Comparison of ENCODE assay signal across 8 cellular contexts in genomic region chr9:33737811-33738606, GRCh38. TPM values are rescaled to one million over a fixed set of nuclear protein-coding genes. Genes with fewer than 3 reads are reported as not detected.
A peak's percentile ranks its signal among the peaks of the same experiment; 100 is the strongest.
DNase-seq lines count a peak whose midpoint lies in the region; ATAC-seq, FAIRE-seq and TF ChIP-seq lines count a peak whose summit lies in the region.

No MANE protein-coding gene starts in this region.

- no peaks in the 10 kb centered on the region for H3K9me3 Mint-ChIP-seq in HFFc6
- peaks cover 5% of the 10 kb centered on the region for H3K9me3 Mint-ChIP-seq in activated T-helper 1 cell treated with anti-CD3 and anti-CD28 coated beads, Interleukin-12 subunit alpha, Interleukin-12 subunit beta, Interleukin-2, Interleukin-4 antibody, amounts not matched to agents 30 ng/mL and 10 ng/mL and 1 ng/mL, durations not matched to agents 14 hours and 24 hours and 36 hours

- WGBS in right lobe of liver (ENCODE audit: insufficient coverage, low coverage, low lambda C conversion rate, missing lambda C conversion rate) = 24% methylated on average over 5 of the region's 5 CpGs

- no peak for DNase-seq in D721Med (ENCODE audit: insufficient read length, low spot score)
- peak; percentile 58 for DNase-seq in HFFc6
- DNase-seq in NCI-H82 (lab: John Stamatoyannopoulos, UW) = peak; percentile 79
- peak; percentile 62 for DNase-seq in bronchial epithelial cell (ENCODE audit: low read depth)
- DNase-seq in right lobe of liver = peak; percentile 41 to 71 (median 59)
- no peak for DNase-seq in activated T-helper 1 cell treated with anti-CD3 and anti-CD28 coated beads, Interleukin-12 subunit alpha, Interleukin-12 subunit beta, Interleukin-2, Interleukin-4 antibody, amounts not matched to agents 30 ng/mL and 10 ng/mL and 1 ng/mL, durations not matched to agents 14 hours and 24 hours and 36 hours (ENCODE audit: low spot score)
- no peak for DNase-seq in stimulated activated CD4-positive, alpha-beta T cell treated with anti-CD3 and anti-CD28 coated beads, Interleukin-1b, Interleukin-23, amount 100 ng/mL, for 48 hours

- H3K27ac ChIP-seq in right lobe of liver = no peak overlapping the region

- no peaks in the 10 kb centered on the region for H3K36me3 Mint-ChIP-seq in HFFc6 (ENCODE audit: low read depth)
- H3K36me3 Mint-ChIP-seq in activated T-helper 1 cell treated with anti-CD3 and anti-CD28 coated beads, Interleukin-12 subunit alpha, Interleukin-12 subunit beta, Interleukin-2, Interleukin-4 antibody, amounts not matched to agents 30 ng/mL and 10 ng/mL and 1 ng/mL, durations not matched to agents 14 hours and 24 hours and 36 hours (ENCODE audit: low read depth) = no peaks in the 10 kb centered on the region

- FAIRE-seq in D721Med (lab: Jason Lieb, UNC) (no peak), bronchial epithelial cell (lab: Jason Lieb, UNC) (no peak)

- peaks cover 39% of the 10 kb centered on the region for H3K4me1 Mint-ChIP-seq in HFFc6 (ENCODE audit: low read depth)
- no peaks in the 10 kb centered on the region for H3K4me1 Mint-ChIP-seq in activated T-helper 1 cell treated with anti-CD3 and anti-CD28 coated beads, Interleukin-12 subunit alpha, Interleukin-12 subunit beta, Interleukin-2, Interleukin-4 antibody, amounts not matched to agents 30 ng/mL and 10 ng/mL and 1 ng/mL, durations not matched to agents 14 hours and 24 hours and 36 hours (ENCODE audit: low read depth)

- peak overlapping the region; percentile 25; the same call in 1 of the 2 replicates for H3K4me3 Mint-ChIP-seq in HFFc6
- H3K4me3 Mint-ChIP-seq in activated T-helper 1 cell treated with anti-CD3 and anti-CD28 coated beads, Interleukin-12 subunit alpha, Interleukin-12 subunit beta, Interleukin-2, Interleukin-4 antibody, amounts not matched to agents 30 ng/mL and 10 ng/mL and 1 ng/mL, durations not matched to agents 14 hours and 24 hours and 36 hours = no peak overlapping the region

- H3K4me3 ChIP-seq in bronchial epithelial cell (ENCODE audit: low read depth, low read length) = no peak overlapping the region
- H3K4me3 ChIP-seq in right lobe of liver = no peak overlapping the region

- H3K27ac Mint-ChIP-seq in HFFc6 = no peak overlapping the region
- H3K27ac Mint-ChIP-seq in activated T-helper 1 cell treated with anti-CD3 and anti-CD28 coated beads, Interleukin-12 subunit alpha, Interleukin-12 subunit beta, Interleukin-2, Interleukin-4 antibody, amounts not matched to agents 30 ng/mL and 10 ng/mL and 1 ng/mL, durations not matched to agents 14 hours and 24 hours and 36 hours = no peak overlapping the region

- ATAC-seq in right lobe of liver (peak; percentile 87 to 94 (median 91)), HG02798 (IDR thresholded peaks at IDR 0.05; ENCODE audit: poor library complexity, unreplicated experiment) (no peak)

- peaks cover 6% of the 10 kb centered on the region for H3K27me3 Mint-ChIP-seq in HFFc6 (ENCODE audit: insufficient read depth)
- peaks cover 28% of the 10 kb centered on the region for H3K27me3 Mint-ChIP-seq in activated T-helper 1 cell treated with anti-CD3 and anti-CD28 coated beads, Interleukin-12 subunit alpha, Interleukin-12 subunit beta, Interleukin-2, Interleukin-4 antibody, amounts not matched to agents 30 ng/mL and 10 ng/mL and 1 ng/mL, durations not matched to agents 14 hours and 24 hours and 36 hours (ENCODE audit: insufficient read depth)

- H3K27me3 ChIP-seq in bronchial epithelial cell (ENCODE audit: control insufficient read depth, insufficient read depth, low read length) (no peaks in the 10 kb centered on the region), right lobe of liver (no peaks in the 10 kb centered on the region)

- H3K36me3 ChIP-seq in bronchial epithelial cell (ENCODE audit: control insufficient read depth, insufficient read depth, low read length) (no peaks in the 10 kb centered on the region), right lobe of liver (no peaks in the 10 kb centered on the region)

- peaks cover 0 to 9% (median 0%) of the 10 kb centered on the region in 4 donors for H3K4me1 ChIP-seq in right lobe of liver

- intact Hi-C loops in right lobe of liver (cut with DNase I) = no loop called here
- intact Hi-C loops in activated T-helper 1 cell treated with anti-CD3 and anti-CD28 coated beads, Interleukin-12 subunit alpha, Interleukin-12 subunit beta, Interleukin-2, Interleukin-4 antibody, amounts not matched to agents 30 ng/mL and 10 ng/mL and 1 ng/mL, durations not matched to agents 14 hours and 24 hours and 36 hours (cut with micrococcal nuclease) = loop anchor here (1.0 kb wide), 1 partner anchor 40 kb away; no protein-coding TSS in a partner anchor

- TF ChIP-seq CTCF in D721Med (IDR thresholded peaks at IDR 0.05; ENCODE audit: insufficient read depth, missing control alignments) (peak; percentile 58), HFFc6 (IDR thresholded peaks at IDR 0.05) (peak; percentile 83), bronchial epithelial cell (IDR thresholded peaks at IDR 0.05; ENCODE audit: insufficient read depth, low read length, severe bottlenecking) (peak; percentile 89), right lobe of liver (IDR thresholded peaks at IDR 0.05) (peak; percentile 57 to 63 (median 62))

- H3K9me3 ChIP-seq in right lobe of liver = no peaks in the 10 kb centered on the region

- no peak for TF ChIP-seq POLR2A in right lobe of liver (IDR thresholded peaks at IDR 0.05)

RNA-seq across cellular contexts. Expression of gene PRSS3, which starts 57.4 kb away (rescaled TPM):
- total RNA-seq in HFFc6 (2021; fragmentation: NEBNext Ultra II Directional; extraction: Animal tissue kit (Norgen Biotek cat#: 25700)) = 10 to 100 TPM; 18.9 to 40.4 (median 23.8) TPM
- total RNA-seq in bronchial epithelial cell = 69.6 and 95.6 TPM in 2 replicates
- total RNA-seq in right lobe of liver = 10 to 100 TPM in 1 of 6 experiments, 1 to 10 TPM in 4, under 1 TPM in 1; 0.93 to 18.0 (median 3.8) TPM
- total RNA-seq in activated T-helper 1 cell treated with anti-CD3 and anti-CD28 coated beads, Interleukin-12 subunit alpha, Interleukin-12 subunit beta, Interleukin-2, Interleukin-4 antibody, amounts not matched to agents 30 ng/mL and 10 ng/mL and 1 ng/mL, durations not matched to agents 14 hours and 24 hours and 36 hours = not detected in 2 replicates

Comparison
In these comparisons a context has a peak if more than half of its experiments do, and no peak if none do; other contexts are left out.
1. DNase-seq: peak in HFFc6 (single experiment), NCI-H82 (single experiment), bronchial epithelial cell (single experiment) and right lobe of liver (3 of 3); none in D721Med (single experiment), activated T-helper 1 cell treated with anti-CD3 and anti-CD28 coated beads, Interleukin-12 subunit alpha, Interleukin-12 subunit beta, Interleukin-2, Interleukin-4 antibody, amounts not matched to agents 30 ng/mL and 10 ng/mL and 1 ng/mL, durations not matched to agents 14 hours and 24 hours and 36 hours (single experiment) and stimulated activated CD4-positive, alpha-beta T cell treated with anti-CD3 and anti-CD28 coated beads, Interleukin-1b, Interleukin-23, amount 100 ng/mL, for 48 hours (single experiment).
2. Peak in every context shown above with its lines, with median percentiles within 50 percentile points of each other: CTCF ChIP-seq.